8 cellular contexts compared by ENCODE assay signal in genomic region chr12:53492830-53493609, GRCh38.
DNase-seq lines count a peak whose midpoint lies in the region; ATAC-seq and TF ChIP-seq lines count a peak whose summit lies in the region.

No MANE protein-coding gene starts in this region.

- ATAC-seq in GM19395 (IDR thresholded peaks at IDR 0.05; ENCODE audit: unreplicated experiment) (peak; percentile 92), HG03565 (IDR thresholded peaks at IDR 0.05; ENCODE audit: unreplicated experiment) (peak; percentile 81)

- peak overlapping the region; percentile 76 for H3K27ac ChIP-seq in C4-2B

- DNase-seq in NCI-H82 (lab: John Stamatoyannopoulos, UW) (peak; percentile 96), medulla oblongata (ENCODE audit: extremely low spot score) (peak; percentile 96)
- peak; percentile 93 for DNase-seq in activated CD8-positive, alpha-beta memory T cell treated with anti-CD3 and anti-CD28 coated beads for 24 hours
- peak; percentile 85 for DNase-seq in effector CD4-positive, alpha-beta T cell
- DNase-seq in stimulated activated CD4-positive, alpha-beta T cell treated with anti-CD3 and anti-CD28 coated beads, TNF-alpha, amount 100 ng/mL, for 4 hours (ENCODE audit: low read depth in 3 of 3) = peak; percentile 73 to 81 (median 74)

- TF ChIP-seq CTCF in C4-2B (conservative IDR thresholded peaks at IDR 0.05) = no peak

Comparison
In these comparisons a context has a peak if more than half of its experiments do, and no peak if none do; other contexts are left out.
1. Peak in every context shown above with its lines: DNase-seq, ATAC-seq and H3K27ac ChIP-seq.